ENCODE assay signal across 20 cellular contexts in the genomic region with DNA sequence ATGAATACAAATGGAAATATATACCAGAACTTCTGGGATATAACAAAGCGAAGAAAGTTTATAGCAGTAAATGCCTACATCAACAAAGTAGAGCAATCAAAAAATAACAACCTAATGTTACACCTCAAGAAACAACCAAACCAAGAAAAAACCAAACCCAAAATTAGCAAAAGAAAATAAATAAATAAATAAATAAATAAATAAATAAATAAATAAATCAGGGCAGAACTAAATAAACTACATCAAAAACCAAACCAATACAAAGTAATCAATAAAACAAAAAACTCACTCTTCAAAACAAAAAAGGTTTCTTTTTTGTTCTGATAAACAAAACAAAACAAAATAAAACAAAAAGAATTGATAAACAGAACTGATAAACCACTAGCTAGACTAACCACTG.
DNase-seq lines count a peak whose midpoint lies in the region; ATAC-seq, FAIRE-seq and TF ChIP-seq lines count a peak whose summit lies in the region.
"Had no signal": no experiment of that assay in that cellular context is flagged by ENCODE, and none has a peak within 500 bp of the region (broad histone marks: within the 10 kb centered on the region; RNA-seq: fewer than 3 reads in every experiment).

No MANE protein-coding gene starts in this region.

- H3K27ac Mint-ChIP-seq in immature natural killer cell = peak overlapping the region in 4 of 6 donors; percentile 13 to 67 (median 59)
- H3K27ac Mint-ChIP-seq: B cell; CD4-positive, CD25-positive, alpha-beta regulatory T cell; CD8-positive, alpha-beta T cell had no signal

- H3K9me3 ChIP-seq in HEK293 (ENCODE audit: control insufficient read depth, insufficient read depth, low read depth, low read length) (no peaks in the 10 kb centered on the region; the same call in 1 of the 2 replicates), testis (no peaks in the 10 kb centered on the region)
- H3K9me3 ChIP-seq: BLaER1, Caco-2 had no signal

- peaks cover 42 to 82% of the 10 kb centered on the region in 2 donors for H3K4me1 Mint-ChIP-seq in immature natural killer cell
- H3K4me1 Mint-ChIP-seq: B cell had no signal

- H3K36me3 ChIP-seq in HEK293 (ENCODE audit: control insufficient read depth in 2 of 2, insufficient read depth in 1 of 2, low read length in 2 of 2) (no peaks in the 10 kb centered on the region), testis (ENCODE audit: low read depth, missing control alignments) (no peaks in the 10 kb centered on the region)
- H3K36me3 ChIP-seq: BLaER1 had no signal

- peaks cover 0 to 8% (median 0%) of the 10 kb centered on the region in 3 donors for H3K36me3 Mint-ChIP-seq in immature natural killer cell
- H3K36me3 Mint-ChIP-seq: CD4-positive, CD25-positive, alpha-beta regulatory T cell had no signal

- TF ChIP-seq CTCF in HEK293 (tag by site-specific recombination; IDR thresholded peaks at IDR 0.05) = no peak
- TF ChIP-seq CTCF in testis (IDR thresholded peaks at IDR 0.05) = no peak

- no peak overlapping the region for H3K27ac ChIP-seq in HEK293 (ENCODE audit: extremely low read depth, low read depth, low read length)
- H3K27ac ChIP-seq in testis = no peak overlapping the region
- H3K27ac ChIP-seq: BLaER1, C4-2B had no signal

- peak overlapping the region in 3 of 5 donors; percentile 2 to 45 (median 11) for H3K4me3 Mint-ChIP-seq in immature natural killer cell
- H3K4me3 Mint-ChIP-seq: B cell; CD4-positive, CD25-positive, alpha-beta regulatory T cell; CD8-positive, alpha-beta T cell had no signal

- no peaks in the 10 kb centered on the region for H3K4me1 ChIP-seq in HEK293 (ENCODE audit: control insufficient read depth, insufficient read depth, low read length)
- no peaks in the 10 kb centered on the region for H3K4me1 ChIP-seq in testis
- H3K4me1 ChIP-seq: BLaER1 had no signal

- no peak for ATAC-seq in HG03097 (IDR thresholded peaks at IDR 0.05; ENCODE audit: low FRiP score, unreplicated experiment)
- ATAC-seq: CD8-positive, alpha-beta T cell had no signal

- H3K27me3 Mint-ChIP-seq in immature natural killer cell (ENCODE audit: low read depth in 3 of 3) = peaks cover 2 to 3% (median 3%) of the 10 kb centered on the region in 3 donors
- H3K27me3 Mint-ChIP-seq: B cell; CD4-positive, CD25-positive, alpha-beta regulatory T cell had no signal

- POLR2A ChIA-PET in HEK293 (lab: Yijun Ruan, JAX) = no interaction called here

- WGBS in testis, 2 donors = 96 to 100% methylated on average over 1 of the region's 1 CpG

- no peaks in the 10 kb centered on the region for H3K27me3 ChIP-seq in testis
- H3K27me3 ChIP-seq: BLaER1 had no signal

- TF ChIP-seq POLR2A in testis (IDR thresholded peaks at IDR 0.05) = no peak

- DNase-seq in immature natural killer cell (no peak), ureter (ENCODE audit: low spot score) (no peak), testis (no peak)
- DNase-seq: 8988T; Caco-2; CD4-positive, CD25-positive, alpha-beta regulatory T cell; CD8-positive, alpha-beta T cell; DMS153; DND-41; GOT3; HCEC 1CT had no signal

- intact Hi-C loops in testis (cut with DNase I; ENCODE audit: low total_unique reads) = no loop called here

- peaks cover 0 to 2% (median 0%) of the 10 kb centered on the region in 6 donors for H3K9me3 Mint-ChIP-seq in immature natural killer cell

- peak; percentile 83 for FAIRE-seq in A204.1 (lab: Jason Lieb, UNC)
- FAIRE-seq: G401.6, GM12892, H54 had no signal

- CTCF ChIA-PET in HEK293 (lab: Yijun Ruan, JAX) = no interaction called here

- H3K4me3 ChIP-seq in HEK293 (ENCODE audit: low read depth, low read length) (no peak overlapping the region), testis (no peak overlapping the region)
- H3K4me3 ChIP-seq: BLaER1 had no signal

TF ChIP-seq in HEK293, 187 proteins besides CTCF, POLR2A, EP300 and RAD21 (continues in another document):
- TF ChIP-seq ZNF140 (tag by site-specific recombination; IDR thresholded peaks at IDR 0.05) = peak; percentile 99
- no peak for TF ChIP-seq ZNF114 (tag by site-specific recombination; IDR thresholded peaks at IDR 0.05)
- TF ChIP-seq PRDM1 (tag by site-specific recombination; IDR thresholded peaks at IDR 0.05) = no peak
- TF ChIP-seq, protein P1, sequence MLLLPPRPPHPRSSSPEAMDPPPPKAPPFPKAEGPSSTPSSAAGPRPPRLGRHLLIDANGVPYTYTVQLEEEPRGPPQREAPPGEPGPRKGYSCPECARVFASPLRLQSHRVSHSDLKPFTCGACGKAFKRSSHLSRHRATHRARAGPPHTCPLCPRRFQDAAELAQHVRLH (tag by site-specific recombination; IDR thresholded peaks at IDR 0.05) = peak; percentile 91
- TF ChIP-seq, protein P2, sequence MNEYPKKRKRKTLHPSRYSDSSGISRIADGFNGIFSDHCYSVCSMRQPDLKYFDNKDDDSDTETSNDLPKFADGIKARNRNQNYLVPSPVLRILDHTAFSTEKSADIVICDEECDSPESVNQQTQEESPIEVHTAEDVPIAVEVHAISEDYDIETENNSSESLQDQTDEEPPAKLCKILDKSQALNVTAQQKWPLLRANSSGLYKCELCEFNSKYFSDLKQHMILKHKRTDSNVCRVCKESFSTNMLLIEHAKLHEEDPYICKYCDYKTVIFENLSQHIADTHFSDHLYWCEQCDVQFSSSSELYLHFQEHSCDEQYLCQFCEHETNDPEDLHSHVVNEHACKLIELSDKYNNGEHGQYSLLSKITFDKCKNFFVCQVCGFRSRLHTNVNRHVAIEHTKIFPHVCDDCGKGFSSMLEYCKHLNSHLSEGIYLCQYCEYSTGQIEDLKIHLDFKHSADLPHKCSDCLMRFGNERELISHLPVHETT (tag by site-specific recombination; IDR thresholded peaks at IDR 0.05) = peak; percentile 79; the same call in 1 of the 2 replicates
- TF ChIP-seq KLF8 (tag by site-specific recombination; IDR thresholded peaks at IDR 0.05) = 0 out of 2 replicates have a peak, but pooled peaks have one; percentile 37
- TF ChIP-seq ZNF138 (tag by site-specific recombination; IDR thresholded peaks at IDR 0.05; ENCODE audit: borderline replicate concordance) = peak; percentile 98
- peak; percentile 87 for TF ChIP-seq RBAK (tag by site-specific recombination; IDR thresholded peaks at IDR 0.05)
- no peak for TF ChIP-seq IKZF3 (tag by site-specific recombination; IDR thresholded peaks at IDR 0.05)
- TF ChIP-seq ZNF426 (tag by site-specific recombination; IDR thresholded peaks at IDR 0.05) = peak; percentile 100
- TF ChIP-seq, protein P3, sequence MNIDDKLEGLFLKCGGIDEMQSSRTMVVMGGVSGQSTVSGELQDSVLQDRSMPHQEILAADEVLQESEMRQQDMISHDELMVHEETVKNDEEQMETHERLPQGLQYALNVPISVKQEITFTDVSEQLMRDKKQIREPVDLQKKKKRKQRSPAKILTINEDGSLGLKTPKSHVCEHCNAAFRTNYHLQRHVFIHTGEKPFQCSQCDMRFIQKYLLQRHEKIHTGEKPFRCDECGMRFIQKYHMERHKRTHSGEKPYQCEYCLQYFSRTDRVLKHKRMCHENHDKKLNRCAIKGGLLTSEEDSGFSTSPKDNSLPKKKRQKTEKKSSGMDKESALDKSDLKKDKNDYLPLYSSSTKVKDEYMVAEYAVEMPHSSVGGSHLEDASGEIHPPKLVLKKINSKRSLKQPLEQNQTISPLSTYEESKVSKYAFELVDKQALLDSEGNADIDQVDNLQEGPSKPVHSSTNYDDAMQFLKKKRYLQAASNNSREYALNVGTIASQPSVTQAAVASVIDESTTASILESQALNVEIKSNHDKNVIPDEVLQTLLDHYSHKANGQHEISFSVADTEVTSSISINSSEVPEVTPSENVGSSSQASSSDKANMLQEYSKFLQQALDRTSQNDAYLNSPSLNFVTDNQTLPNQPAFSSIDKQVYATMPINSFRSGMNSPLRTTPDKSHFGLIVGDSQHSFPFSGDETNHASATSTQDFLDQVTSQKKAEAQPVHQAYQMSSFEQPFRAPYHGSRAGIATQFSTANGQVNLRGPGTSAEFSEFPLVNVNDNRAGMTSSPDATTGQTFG (tag by site-specific recombination; IDR thresholded peaks at IDR 0.05; ENCODE audit: borderline replicate concordance) = no peak
- peak; percentile 49; the same call in 1 of the 2 replicates for TF ChIP-seq MZF1 (tag by site-specific recombination; IDR thresholded peaks at IDR 0.05; ENCODE audit: borderline replicate concordance)
- TF ChIP-seq, protein P4, sequence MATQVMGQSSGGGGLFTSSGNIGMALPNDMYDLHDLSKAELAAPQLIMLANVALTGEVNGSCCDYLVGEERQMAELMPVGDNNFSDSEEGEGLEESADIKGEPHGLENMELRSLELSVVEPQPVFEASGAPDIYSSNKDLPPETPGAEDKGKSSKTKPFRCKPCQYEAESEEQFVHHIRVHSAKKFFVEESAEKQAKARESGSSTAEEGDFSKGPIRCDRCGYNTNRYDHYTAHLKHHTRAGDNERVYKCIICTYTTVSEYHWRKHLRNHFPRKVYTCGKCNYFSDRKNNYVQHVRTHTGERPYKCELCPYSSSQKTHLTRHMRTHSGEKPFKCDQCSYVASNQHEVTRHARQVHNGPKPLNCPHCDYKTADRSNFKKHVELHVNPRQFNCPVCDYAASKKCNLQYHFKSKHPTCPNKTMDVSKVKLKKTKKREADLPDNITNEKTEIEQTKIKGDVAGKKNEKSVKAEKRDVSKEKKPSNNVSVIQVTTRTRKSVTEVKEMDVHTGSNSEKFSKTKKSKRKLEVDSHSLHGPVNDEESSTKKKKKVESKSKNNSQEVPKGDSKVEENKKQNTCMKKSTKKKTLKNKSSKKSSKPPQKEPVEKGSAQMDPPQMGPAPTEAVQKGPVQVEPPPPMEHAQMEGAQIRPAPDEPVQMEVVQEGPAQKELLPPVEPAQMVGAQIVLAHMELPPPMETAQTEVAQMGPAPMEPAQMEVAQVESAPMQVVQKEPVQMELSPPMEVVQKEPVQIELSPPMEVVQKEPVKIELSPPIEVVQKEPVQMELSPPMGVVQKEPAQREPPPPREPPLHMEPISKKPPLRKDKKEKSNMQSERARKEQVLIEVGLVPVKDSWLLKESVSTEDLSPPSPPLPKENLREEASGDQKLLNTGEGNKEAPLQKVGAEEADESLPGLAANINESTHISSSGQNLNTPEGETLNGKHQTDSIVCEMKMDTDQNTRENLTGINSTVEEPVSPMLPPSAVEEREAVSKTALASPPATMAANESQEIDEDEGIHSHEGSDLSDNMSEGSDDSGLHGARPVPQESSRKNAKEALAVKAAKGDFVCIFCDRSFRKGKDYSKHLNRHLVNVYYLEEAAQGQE (tag by site-specific recombination; IDR thresholded peaks at IDR 0.05) = peak; percentile 89
- 0 out of 2 replicates have a peak, but pooled peaks have one; percentile 12 for TF ChIP-seq EGR2 (tag by site-specific recombination; IDR thresholded peaks at IDR 0.05; ENCODE audit: low read depth)
- no peak for TF ChIP-seq SP2 (tag by site-specific recombination; IDR thresholded peaks at IDR 0.05)
- TF ChIP-seq ZNF529 (tag by site-specific recombination; IDR thresholded peaks at IDR 0.05; ENCODE audit: insufficient replicate concordance) = peak; percentile 90
- TF ChIP-seq ZNF549 (tag by site-specific recombination; IDR thresholded peaks at IDR 0.05) = no peak
- TF ChIP-seq ZEB2 (tag by site-specific recombination; IDR thresholded peaks at IDR 0.05) = 0 out of 2 replicates have a peak, but pooled peaks have one; percentile 17
- peak; percentile 82 for TF ChIP-seq ZNF629 (tag by site-specific recombination; IDR thresholded peaks at IDR 0.05)
